ENCODE assay signal across 15 cellular contexts in genomic region chr1:107138767-107139445, GRCh38. TPM values are rescaled to one million over a fixed set of nuclear protein-coding genes. Genes with fewer than 3 reads are reported as not detected.
DNase-seq lines count a peak whose midpoint lies in the region; ATAC-seq, FAIRE-seq and TF ChIP-seq lines count a peak whose summit lies in the region.
"Had no signal": no experiment of that assay in that cellular context is flagged by ENCODE, and none has a peak within 500 bp of the region (broad histone marks: within the 10 kb centered on the region; RNA-seq: fewer than 3 reads in every experiment).

No MANE protein-coding gene starts in this region.

- DNase-seq in GM03348 (ENCODE audit: low spot score), result peak; percentile 14
- no peak for DNase-seq in RWPE2 (ENCODE audit: low spot score)
- peak; percentile 54 to 82 for DNase-seq in foreskin keratinocyte
- DNase-seq in renal cortical epithelial cell (ENCODE audit: low read depth), result peak; percentile 90
- no peak for DNase-seq in small intestine
- DNase-seq in DMS 273 treated with DMSO at 0.1 percent for 48 hours (lab: John Stamatoyannopoulos, UW), result no peak
- DNase-seq in MV-4-11 (lab: John Stamatoyannopoulos, UW), result no peak
- DNase-seq in left ventricle myocardium inferior, result no peak
- DNase-seq: activated CD8-positive, alpha-beta memory T cell treated with anti-CD3 and anti-CD28 coated beads, Interleukin-2, amount 50 U/mL, for 4 hours; heart left ventricle; NCI-H1105 treated with DMSO at 0.1 percent for 48 hours; NCI-H526 treated with DMSO at 0.1 percent for 48 hours; SHP77 treated with DMSO at 0.1 percent for 48 hours; sigmoid colon had no signal

- H3K27me3 ChIP-seq in RWPE2 (ENCODE audit: insufficient read depth, poor library complexity, severe bottlenecking) (no peaks in the 10 kb centered on the region), foreskin keratinocyte (no peaks in the 10 kb centered on the region), small intestine (ENCODE audit: control insufficient read depth in 2 of 2, insufficient read depth in 2 of 2, low read length in 2 of 2) (peaks cover 0 to 9% of the 10 kb centered on the region in 2 donors), left ventricle myocardium inferior (ENCODE audit: low read depth) (peaks cover 75% of the 10 kb centered on the region)
- H3K27me3 ChIP-seq: sigmoid colon had no signal

- H3K36me3 ChIP-seq in RWPE2 (ENCODE audit: low read depth), result no peaks in the 10 kb centered on the region
- H3K36me3 ChIP-seq in small intestine (ENCODE audit: control insufficient read depth in 2 of 2, insufficient read depth in 2 of 2, low read length in 2 of 2), result no peaks in the 10 kb centered on the region
- H3K36me3 ChIP-seq in left ventricle myocardium inferior, result no peaks in the 10 kb centered on the region
- H3K36me3 ChIP-seq: heart left ventricle, sigmoid colon, thoracic aorta had no signal

- H3K4me3 ChIP-seq in RWPE2 (ENCODE audit: severe bottlenecking) (no peak overlapping the region), small intestine (ENCODE audit: low read depth in 1 of 2, low read length in 2 of 2) (no peak overlapping the region), left ventricle myocardium inferior (no peak overlapping the region)

- H3K4me1 ChIP-seq in RWPE2 (ENCODE audit: insufficient read depth, poor library complexity, severe bottlenecking) (peaks cover 25% of the 10 kb centered on the region), foreskin keratinocyte (peaks cover 14% of the 10 kb centered on the region), small intestine (ENCODE audit: control insufficient read depth in 2 of 2, insufficient read depth in 1 of 2, low read depth in 1 of 2, low read length in 1 of 2) (peaks cover 3 to 6% of the 10 kb centered on the region in 2 donors), left ventricle myocardium inferior (peaks cover 27% of the 10 kb centered on the region)

- no peak for TF ChIP-seq CTCF in RWPE2 (IDR thresholded peaks at IDR 0.05; ENCODE audit: poor library complexity, severe bottlenecking)
- no peak for TF ChIP-seq CTCF in foreskin keratinocyte (conservative IDR thresholded peaks at IDR 0.05)
- TF ChIP-seq CTCF in left ventricle myocardium inferior (IDR thresholded peaks at IDR 0.05; ENCODE audit: borderline replicate concordance), result no peak

- H3K9me3 ChIP-seq in RWPE2 (ENCODE audit: severe bottlenecking), result no peaks in the 10 kb centered on the region
- no peaks in the 10 kb centered on the region for H3K9me3 ChIP-seq in small intestine (ENCODE audit: control insufficient read depth, low read depth)
- H3K9me3 ChIP-seq in left ventricle myocardium inferior (replicated peaks), result no peaks in the 10 kb centered on the region
- H3K9me3 ChIP-seq: heart left ventricle, thoracic aorta had no signal

- H3K27ac ChIP-seq in RWPE2 (ENCODE audit: poor library complexity, severe bottlenecking), result peak overlapping the region; percentile 44
- H3K27ac ChIP-seq in foreskin keratinocyte, result no peak overlapping the region
- no peak overlapping the region for H3K27ac ChIP-seq in small intestine (ENCODE audit: low read depth in 1 of 2, low read length in 1 of 2)
- H3K27ac ChIP-seq in left ventricle myocardium inferior (replicated peaks), result no peak overlapping the region
- H3K27ac ChIP-seq: heart left ventricle, sigmoid colon, thoracic aorta had no signal

- FAIRE-seq in small intestine (lab: Jason Lieb, UNC), result no peak

- ATAC-seq in RWPE2 (ENCODE audit: low read depth), result peak; percentile 10; the same call in 1 of the 3 replicates
- peak; percentile 36 for ATAC-seq in foreskin keratinocyte

- 77 to 97% (median 78%) methylated on average over 3 of the region's 3 CpGs for WGBS in small intestine, 3 donors

- intact Hi-C loops in left ventricle myocardium inferior (cut with micrococcal nuclease), result no loop called here

RNA-seq across cellular contexts. Expression of gene NTNG1, which starts 1.9 kb away (rescaled TPM):
- total RNA-seq in foreskin keratinocyte (8.4 and 9.9 TPM in 2 replicates), renal cortical epithelial cell (28.8 and 32.8 TPM in 2 replicates), left ventricle myocardium inferior (0.30 TPM)
- polyA plus RNA-seq in foreskin keratinocyte (3.7 and 5.0 TPM in 2 replicates), small intestine (under 1 TPM in 1 of 3 donors, not detected in 2; 0.27 TPM)
- polyA plus RNA-seq: heart left ventricle had no signal

Comparison
In these comparisons a context has a peak if more than half of its experiments do, and no peak if none do; other contexts are left out.
1. DNase-seq: peak in GM03348 (single experiment), foreskin keratinocyte (2 of 2) and renal cortical epithelial cell (single experiment); none in RWPE2 (single experiment), small intestine (single experiment), DMS 273 treated with DMSO at 0.1 percent for 48 hours (single experiment), MV-4-11 (single experiment) and left ventricle myocardium inferior (single experiment).